19 cellular contexts compared by ENCODE assay signal in genomic region chr9:134793281-134793680, GRCh38.
"Had no signal": no experiment of that assay in that cellular context is flagged by ENCODE, and none has a peak within 500 bp of the region (broad histone marks: within the 10 kb centered on the region; RNA-seq: fewer than 3 reads in every experiment).

No MANE protein-coding gene starts in this region.

- ATAC-seq: activated CD8-positive, alpha-beta T cell treated with anti-CD3 and anti-CD28 coated beads, Interleukin-2, amount 10 ng/mL, durations not matched to agents 7 days and 5 days; activated naive CD8-positive, alpha-beta T cell treated with anti-CD3 and anti-CD28 coated beads, Interleukin-2, amount 50 U/mL, for 24 hours; body of pancreas; left colon; naive thymus-derived CD4-positive, alpha-beta T cell; right lobe of liver; stimulated activated naive B cell treated with anti-CD40 and anti-IgM and Interleukin-4, amounts not matched to agents 10 μg/mL and 1 μg/mL and 100 μg/mL, for 72 hours; T-helper 17 cell; WTC11 had no signal

- H3K27me3 Mint-ChIP-seq: progenitor cell of endocrine pancreas had no signal

- H3K4me1 Mint-ChIP-seq: activated naive CD8-positive, alpha-beta T cell treated with anti-CD3 and anti-CD28 coated beads, Interleukin-2, amount 50 U/mL, for 24 hours; immature natural killer cell had no signal

- H3K4me3 ChIP-seq: body of pancreas, lung, right lobe of liver, spleen, transverse colon had no signal

- H3K9me3 ChIP-seq: body of pancreas, right lobe of liver, spleen, transverse colon had no signal

- H3K36me3 Mint-ChIP-seq: immature natural killer cell; naive thymus-derived CD4-positive, alpha-beta T cell; stimulated activated naive B cell treated with anti-CD40 and anti-IgM and Interleukin-4, amounts not matched to agents 10 μg/mL and 1 μg/mL and 100 μg/mL, for 72 hours; WTC11 had no signal

- DNase-seq: activated CD4-positive, alpha-beta T cell treated with anti-CD3 and anti-CD28 coated beads for 48 hours; activated CD8-positive, alpha-beta T cell treated with anti-CD3 and anti-CD28 coated beads, Interleukin-2, amount 10 ng/mL, durations not matched to agents 7 days and 5 days; activated naive CD4-positive, alpha-beta T cell treated with Interleukin-2 at 50 U/mL for 16 hours; activated naive CD8-positive, alpha-beta T cell treated with anti-CD3 and anti-CD28 coated beads, Interleukin-2, amount 50 U/mL, for 24 hours; body of pancreas; effector CD4-positive, alpha-beta T cell; immature natural killer cell; left colon; naive thymus-derived CD4-positive, alpha-beta T cell; nucleus accumbens; right lobe of liver; spleen; stimulated activated CD4-positive, alpha-beta T cell treated with anti-CD3 and anti-CD28 coated beads, Interleukin-1b, Interleukin-23, amount 100 ng/mL, for 48 hours; stimulated activated naive B cell treated with anti-CD40 and anti-IgM and Interleukin-4, amounts not matched to agents 10 μg/mL and 1 μg/mL and 100 μg/mL, for 72 hours; T-helper 17 cell; transverse colon had no signal

- H3K27me3 ChIP-seq: body of pancreas, right lobe of liver, transverse colon had no signal

- H3K4me1 ChIP-seq: body of pancreas, right lobe of liver, spleen, transverse colon had no signal

- H3K9me3 Mint-ChIP-seq: activated naive CD8-positive, alpha-beta T cell treated with anti-CD3 and anti-CD28 coated beads, Interleukin-2, amount 50 U/mL, for 24 hours; immature natural killer cell; naive thymus-derived CD4-positive, alpha-beta T cell; WTC11 had no signal

- H3K27ac ChIP-seq: body of pancreas, right lobe of liver, spleen, transverse colon had no signal

- H3K36me3 ChIP-seq: right lobe of liver, transverse colon had no signal

- H3K27ac Mint-ChIP-seq: activated CD8-positive, alpha-beta T cell treated with anti-CD3 and anti-CD28 coated beads, Interleukin-2, amount 10 ng/mL, durations not matched to agents 7 days and 5 days; activated naive CD8-positive, alpha-beta T cell treated with anti-CD3 and anti-CD28 coated beads, Interleukin-2, amount 50 U/mL, for 24 hours; immature natural killer cell; naive thymus-derived CD4-positive, alpha-beta T cell; progenitor cell of endocrine pancreas; stimulated activated naive B cell treated with anti-CD40 and anti-IgM and Interleukin-4, amounts not matched to agents 10 μg/mL and 1 μg/mL and 100 μg/mL, for 72 hours; T-helper 17 cell; WTC11 had no signal

- H3K4me3 Mint-ChIP-seq: activated CD8-positive, alpha-beta T cell treated with anti-CD3 and anti-CD28 coated beads, Interleukin-2, amount 10 ng/mL, durations not matched to agents 7 days and 5 days; activated naive CD8-positive, alpha-beta T cell treated with anti-CD3 and anti-CD28 coated beads, Interleukin-2, amount 50 U/mL, for 24 hours; immature natural killer cell; naive thymus-derived CD4-positive, alpha-beta T cell; stimulated activated naive B cell treated with anti-CD40 and anti-IgM and Interleukin-4, amounts not matched to agents 10 μg/mL and 1 μg/mL and 100 μg/mL, for 72 hours; T-helper 17 cell; WTC11 had no signal
